In genomic region chr3:181050738-181051137, GRCh38 we compare ENCODE assay signal across 29 cellular contexts.
"Had no signal": no experiment of that assay in that cellular context is flagged by ENCODE, and none has a peak within 500 bp of the region (broad histone marks: within the 10 kb centered on the region; RNA-seq: fewer than 3 reads in every experiment).

No MANE protein-coding gene starts in this region.

- H3K27me3 Mint-ChIP-seq: progenitor cell of endocrine pancreas had no signal

- H3K27ac Mint-ChIP-seq: mesothelial cell of epicardium; naive B cell; natural killer cell; nephron progenitor cell; progenitor cell of endocrine pancreas; stimulated activated naive B cell treated with anti-CD40 and anti-IgM and Interleukin-4, amounts not matched to agents 10 μg/mL and 1 μg/mL and 100 μg/mL, for 72 hours; stimulated activated naive CD8-positive, alpha-beta T cell treated with anti-CD3 and anti-CD28 coated beads, Interleukin-15, Interleukin-2, amounts not matched to agents 100 ng/mL and 50 ng/mL, for 24 hours had no signal

- ATAC-seq: heart left ventricle; left colon; left lung; lower lobe of right lung; natural killer cell; right lobe of liver; stimulated activated naive B cell treated with anti-CD40 and anti-IgM and Interleukin-4, amounts not matched to agents 10 μg/mL and 1 μg/mL and 100 μg/mL, for 72 hours; upper lobe of right lung had no signal

- H3K27me3 ChIP-seq: heart left ventricle, left lung, ovary, right atrium auricular region, right lobe of liver, suprapubic skin, tibial artery, upper lobe of right lung, uterus had no signal

- H3K4me3 ChIP-seq: heart left ventricle, left lung, lower lobe of right lung, ovary, right atrium auricular region, right lobe of liver, skin epidermis, suprapubic skin, thoracic aorta, tibial artery, upper lobe of right lung, uterus had no signal

- H3K4me1 Mint-ChIP-seq: naive B cell; natural killer cell; nephron progenitor cell; stimulated activated naive B cell treated with anti-CD40 and anti-IgM and Interleukin-4, amounts not matched to agents 10 μg/mL and 1 μg/mL and 100 μg/mL, for 72 hours had no signal

- H3K36me3 Mint-ChIP-seq: mesothelial cell of epicardium; naive B cell; natural killer cell; stimulated activated naive B cell treated with anti-CD40 and anti-IgM and Interleukin-4, amounts not matched to agents 10 μg/mL and 1 μg/mL and 100 μg/mL, for 72 hours had no signal

- H3K4me3 Mint-ChIP-seq: mesothelial cell of epicardium; naive B cell; natural killer cell; nephron progenitor cell; stimulated activated naive B cell treated with anti-CD40 and anti-IgM and Interleukin-4, amounts not matched to agents 10 μg/mL and 1 μg/mL and 100 μg/mL, for 72 hours; stimulated activated naive CD8-positive, alpha-beta T cell treated with anti-CD3 and anti-CD28 coated beads, Interleukin-15, Interleukin-2, amounts not matched to agents 100 ng/mL and 50 ng/mL, for 24 hours had no signal

- H3K36me3 ChIP-seq: heart left ventricle, left lung, lower lobe of right lung, ovary, right atrium auricular region, right lobe of liver, suprapubic skin, thoracic aorta, tibial artery, upper lobe of right lung, uterus had no signal

- DNase-seq: heart left ventricle; hypothalamus; kidney; left colon; left lung; lower lobe of right lung; mammary epithelial cell; mesenchymal stem cell; naive B cell; natural killer cell; nephron progenitor cell; ovary; right lobe of liver; stimulated activated CD4-positive, alpha-beta T cell treated with anti-CD3 and anti-CD28 coated beads, Interleukin-12 subunit alpha, Interleukin-12 subunit beta, amount 100 ng/mL, for 4 hours; stimulated activated CD4-positive, alpha-beta T cell treated with anti-CD3 and anti-CD28 coated beads, Interleukin-15, amount 100 ng/mL, for 24 hours; stimulated activated CD4-positive, alpha-beta T cell treated with anti-CD3 and anti-CD28 coated beads, Interleukin-2, amount 100 ng/mL, for 24 hours; stimulated activated CD4-positive, alpha-beta T cell treated with anti-CD3 and anti-CD28 coated beads, Interleukin-4, amount 100 ng/mL, for 1 hour; stimulated activated naive B cell treated with anti-CD40 and anti-IgM and Interleukin-4, amounts not matched to agents 10 μg/mL and 1 μg/mL and 100 μg/mL, for 72 hours; tibial artery; trophoblast cell; upper lobe of right lung; uterus had no signal
